Comparison of ENCODE assay signal across 14 cellular contexts in genomic region chr19:17112700-17113099, GRCh38. TPM values are rescaled to one million over a fixed set of nuclear protein-coding genes. Genes with fewer than 3 reads are reported as not detected.
DNase-seq lines count a peak whose midpoint lies in the region; ATAC-seq, FAIRE-seq and TF ChIP-seq lines count a peak whose summit lies in the region.
"Had no signal": no experiment of that assay in that cellular context is flagged by ENCODE, and none has a peak within 500 bp of the region (broad histone marks: within the 10 kb centered on the region; RNA-seq: fewer than 3 reads in every experiment).

No MANE protein-coding gene starts in this region.

- H3K27ac ChIP-seq in right cardiac atrium (ENCODE audit: low read length) = no peak overlapping the region
- H3K27ac ChIP-seq in K562 (ENCODE audit: extremely low read depth, low read depth, low read length) = no peak overlapping the region
- peak overlapping the region; percentile 26 to 64 (median 56) for H3K27ac ChIP-seq in transverse colon

- H3K4me3 ChIP-seq in right cardiac atrium (ENCODE audit: low read length) (no peak overlapping the region), K562 (no peak overlapping the region), transverse colon (no peak overlapping the region)

- H3K4me1 ChIP-seq in right cardiac atrium (ENCODE audit: control insufficient read depth, insufficient read depth, low read length) (peaks cover 5% of the 10 kb centered on the region), K562 (replicated peaks in 1 of 2; ENCODE audit: control insufficient read depth in 2 of 2, insufficient read depth in 2 of 2, low read length in 2 of 2) (peaks cover 0 to 24% of the 10 kb centered on the region in 2 experiments; a peak in 2 of 5 replicates), transverse colon (peaks cover 12 to 34% (median 20%) of the 10 kb centered on the region in 4 donors)

- H3K27ac Mint-ChIP-seq in memory B cell = peak overlapping the region; percentile 35

- peaks cover 13% of the 10 kb centered on the region for H4K20me1 ChIP-seq in K562 (replicated peaks; ENCODE audit: control insufficient read depth, insufficient read depth, low read length)

- no peak for TF ChIP-seq EP300 in K562 (IDR thresholded peaks at IDR 0.05; ENCODE audit: low read length)
- TF ChIP-seq EP300 in transverse colon (IDR thresholded peaks at IDR 0.05; ENCODE audit: low read depth) = no peak

- no peaks in the 10 kb centered on the region for H3K9me3 Mint-ChIP-seq in memory B cell
- H3K9me3 Mint-ChIP-seq: activated naive CD8-positive, alpha-beta T cell treated with anti-CD3 and anti-CD28 coated beads for 36 hours; HFFc6; neural crest cell had no signal

- CTCF ChIA-PET in K562 (lab: Yijun Ruan, JAX; ENCODE audit: low intra/inter-chr PET ratio) = no interaction called here

- H3K27me3 Mint-ChIP-seq in memory B cell = no peaks in the 10 kb centered on the region
- H3K27me3 Mint-ChIP-seq: activated naive CD8-positive, alpha-beta T cell treated with anti-CD3 and anti-CD28 coated beads for 36 hours had no signal

- no peaks in the 10 kb centered on the region for H3K9me3 ChIP-seq in right cardiac atrium (ENCODE audit: control insufficient read depth, low read length)
- no peaks in the 10 kb centered on the region for H3K9me3 ChIP-seq in K562 (replicated peaks; ENCODE audit: control insufficient read depth, insufficient read depth, low read depth, low read length)
- H3K9me3 ChIP-seq in transverse colon = no peaks in the 10 kb centered on the region

- DNase-seq in Right ventricle myocardium inferior (ENCODE audit: missing footprints) (no peak), right cardiac atrium (no peak), K562 (ENCODE audit: extremely low read depth in 1 of 4, low spot score in 3 of 4) (no peak), memory B cell (ENCODE audit: low spot score in 2 of 2) (no peak), transverse colon (no peak), cortex of kidney (lab: John Stamatoyannopoulos, UW) (no peak)
- DNase-seq: activated naive CD8-positive, alpha-beta T cell treated with anti-CD3 and anti-CD28 coated beads for 36 hours; DMS153; HFFc6; kidney glomerular epithelial cell; NCI-H2171 had no signal

- H3K4me1 Mint-ChIP-seq in memory B cell = peaks cover 55% of the 10 kb centered on the region

- ATAC-seq in Right ventricle myocardium inferior = peak; percentile 15
- ATAC-seq in right cardiac atrium = no peak
- ATAC-seq in K562 = no peak
- no peak for ATAC-seq in memory B cell (ENCODE audit: low read depth)
- ATAC-seq in GM21367 (IDR thresholded peaks at IDR 0.05; ENCODE audit: unreplicated experiment) = no peak
- ATAC-seq in HG02885 (IDR thresholded peaks at IDR 0.05; ENCODE audit: poor library complexity, unreplicated experiment) = no peak

- in situ Hi-C loops in K562 (cut with MboI) (no loop called here), transverse colon (cut with MboI; ENCODE audit: low pct_ligation_motif_present in 1 of 4, low pct_unique_long_range_greater_than_20kb in 1 of 4, low sequenced_read_pairs in 3 of 4) (no loop called here)

- WGBS in right cardiac atrium = 86% methylated on average over 7 of the region's 7 CpGs
- 89% methylated on average over 4 of the region's 7 CpGs for WGBS in K562 (ENCODE audit: insufficient coverage, low coverage, missing lambda C conversion rate)
- WGBS in transverse colon (ENCODE audit: low coverage in 1 of 2), 2 donors = 80 to 83% methylated on average over 1 to 7 of the region's 7 CpGs

- intact Hi-C loops in Right ventricle myocardium inferior (cut with DNase I) = no loop called here
- intact Hi-C loops in right cardiac atrium (cut with DNase I) = no loop called here
- intact Hi-C loops in K562 (cut with micrococcal nuclease) = no loop called here
- intact Hi-C loops in transverse colon (cut with DNase I; ENCODE audit: low total_unique reads) = no loop called here

- FAIRE-seq in K562 (lab: Jason Lieb, UNC) = no peak

- no peak overlapping the region for H3K4me2 ChIP-seq in K562 (ENCODE audit: insufficient read depth, low read length)

- no peak for TF ChIP-seq POLR2A in K562 (conservative IDR thresholded peaks at IDR 0.05)
- TF ChIP-seq POLR2A in transverse colon (IDR thresholded peaks at IDR 0.05) = no peak

- POLR2A ChIA-PET in K562 (lab: Yijun Ruan, JAX) = no interaction called here

- BruUV-seq in K562 (replicated peaks; lab: Mats Ljungman, UMichigan) = no TSS peak

- H3K36me3 ChIP-seq in K562 (ENCODE audit: control insufficient read depth, insufficient read depth, low read length) = peaks cover 26% of the 10 kb centered on the region; the same call in 2 of the 3 replicates
- H3K36me3 ChIP-seq in transverse colon = no peaks in the 10 kb centered on the region

- TF ChIP-seq CTCF in K562 (IDR thresholded peaks at IDR 0.05 in 2 of 3, conservative IDR thresholded peaks at IDR 0.05 in 1 of 3; ENCODE audit: insufficient read depth in 2 of 3, low read depth in 1 of 3, low read length in 3 of 3) = no peak
- no peak for TF ChIP-seq CTCF in transverse colon (IDR thresholded peaks at IDR 0.05)

- peaks cover 6% of the 10 kb centered on the region for H3K79me2 ChIP-seq in K562 (ENCODE audit: control insufficient read depth, insufficient read depth, low read length)

- H3K9ac ChIP-seq in K562 (ENCODE audit: insufficient read depth in 1 of 2, low read depth in 2 of 2, low read length in 2 of 2) = no peak overlapping the region; a peak in 1 of 4 replicates

- H3K4me3 Mint-ChIP-seq in memory B cell = no peak overlapping the region
- H3K4me3 Mint-ChIP-seq: activated naive CD8-positive, alpha-beta T cell treated with anti-CD3 and anti-CD28 coated beads for 36 hours; HFFc6; neural crest cell had no signal

- no peak overlapping the region for H2AFZ ChIP-seq in K562 (ENCODE audit: low read depth, low read length)

- H3K36me3 Mint-ChIP-seq in memory B cell = peaks cover 17% of the 10 kb centered on the region

- no peaks in the 10 kb centered on the region for H3K27me3 ChIP-seq in right cardiac atrium (ENCODE audit: control insufficient read depth, insufficient read depth)
- no peaks in the 10 kb centered on the region for H3K27me3 ChIP-seq in K562 (ENCODE audit: control insufficient read depth in 2 of 2, insufficient read depth in 2 of 2, low read length in 2 of 2)
- no peaks in the 10 kb centered on the region for H3K27me3 ChIP-seq in transverse colon

- TF ChIP-seq RAD21 in K562 (CRISPR knock-in tag; conservative IDR thresholded peaks at IDR 0.05 in 1 of 2, IDR thresholded peaks at IDR 0.05 in 1 of 2) = no peak

- no peaks in the 10 kb centered on the region for H3K9me1 ChIP-seq in K562 (ENCODE audit: control insufficient read depth, insufficient read depth, low read length)

TF ChIP-seq in K562, 482 proteins besides CTCF, POLR2A, EP300 and RAD21:
- no peak for TF ChIP-seq SREBF2 (CRISPR knock-in tag; IDR thresholded peaks at IDR 0.05)
- 0 out of 2 replicates have a peak, but pooled peaks have one; percentile 2 for TF ChIP-seq POLR2G (IDR thresholded peaks at IDR 0.05; ENCODE audit: low read depth, low read length)

RNA-seq across cellular contexts. Expression of gene MYO9B, which starts 37.1 kb away (rescaled TPM):
- total RNA-seq in Right ventricle myocardium inferior = 33.2 TPM
- total RNA-seq in right cardiac atrium = 10 to 100 TPM; 31.5 to 42.1 (median 36.6) TPM
- polyA plus RNA-seq in right cardiac atrium = 30.0 TPM
- total RNA-seq in K562 (2011; cell fraction: chromatin; rRNA removed; ENCODE audit: low replicate concordance) = 236 and 527 TPM in 2 replicates
- 224 and 226 TPM in 2 replicates for total RNA-seq in K562 (2011; cell fraction: nucleolus; rRNA removed)
- total RNA-seq in K562 (2011; cell fraction: nucleoplasm; rRNA removed) = 197 and 205 TPM in 2 replicates
- 31.7 and 48.0 TPM in 2 replicates for total RNA-seq in K562 (2014; rRNA removed)
- 17.5 and 18.5 TPM in 2 replicates for total RNA-seq in K562 (2014; rRNA removed; fragmentation: Illumina TruSeq; extraction: Trizol)
- total RNA-seq in K562 (2015; rRNA removed; fragmentation: Illumina TruSeq; extraction: Trizol) = 23.0 and 23.5 TPM in 2 replicates
- total RNA-seq in K562 (2021) = 66.5 and 77.6 TPM in 2 replicates
- polyA plus RNA-seq in K562 (2011; rRNA removed) = 18.7 and 38.8 TPM in 2 replicates
- polyA plus RNA-seq in K562 (2011; cell fraction: cytosol; rRNA removed) = 18.1 and 19.7 TPM in 2 replicates
- 257 and 300 TPM in 2 replicates for polyA plus RNA-seq in K562 (2011; cell fraction: nucleus; rRNA removed)
- 42.8 and 67.6 TPM in 2 replicates for polyA plus RNA-seq in K562 (2012)
- polyA plus RNA-seq in K562 (2014; fragmentation: Illumina TruSeq; extraction: Trizol) = 33.1 and 34.3 TPM in 2 replicates
- 1 to 10 TPM; 2.4 to 3.0 TPM for polyA plus RNA-seq in K562 (2014; fragmentation: Nextera tagmentation; extraction: Ambion mirVana)
- polyA plus RNA-seq in K562 (2014; rRNA removed) = 36.3 and 41.4 TPM in 2 replicates
- polyA minus RNA-seq in K562 (2011; rRNA and poly(A)+ RNA removed) = 30.7 and 36.0 TPM in 2 replicates
- polyA minus RNA-seq in K562 (2011; cell fraction: cytosol; rRNA and poly(A)+ RNA removed) = 38.7 and 60.5 TPM in 2 replicates
- 78.2 and 87.4 TPM in 2 replicates for polyA minus RNA-seq in K562 (2011; cell fraction: nucleus; rRNA and poly(A)+ RNA removed)
- total RNA-seq in transverse colon = 100 to 1,000 TPM; 102 to 246 (median 151) TPM

RNA-seq across cellular contexts. Expression of gene HAUS8, which starts 37.4 kb away (rescaled TPM):
- total RNA-seq in Right ventricle myocardium inferior (5.4 TPM), right cardiac atrium (1 to 10 TPM; 3.3 to 6.1 (median 5.6) TPM), K562 (2014; rRNA removed) (23.3 and 28.2 TPM in 2 replicates), K562 (2014; rRNA removed; fragmentation: Illumina TruSeq; extraction: Trizol) (20.5 and 22.1 TPM in 2 replicates), K562 (2015; rRNA removed; fragmentation: Illumina TruSeq; extraction: Trizol) (22.6 and 22.8 TPM in 2 replicates), K562 (2021) (44.8 and 49.9 TPM in 2 replicates), transverse colon (10 to 100 TPM in 2 of 4 donors, 1 to 10 TPM in 2; 4.4 to 13.8 (median 10.3) TPM)
- polyA plus RNA-seq in right cardiac atrium (4.7 TPM), K562 (2011; rRNA removed) (36.0 and 37.0 TPM in 2 replicates), K562 (2014; fragmentation: Illumina TruSeq; extraction: Trizol) (34.9 and 38.9 TPM in 2 replicates), K562 (2014; fragmentation: Nextera tagmentation; extraction: Ambion mirVana) (10 to 100 TPM; 34.5 to 53.2 TPM), K562 (2014; rRNA removed) (39.6 and 45.1 TPM in 2 replicates)
- total RNA-seq in K562 (2011; cell fraction: chromatin; rRNA removed; ENCODE audit: low replicate concordance) = 66.7 and 93.9 TPM in 2 replicates
- 51.6 and 54.4 TPM in 2 replicates for total RNA-seq in K562 (2011; cell fraction: nucleolus; rRNA removed)
- total RNA-seq in K562 (2011; cell fraction: nucleoplasm; rRNA removed) = 56.7 and 58.4 TPM in 2 replicates
- polyA plus RNA-seq in K562 (2011; cell fraction: cytosol; rRNA removed) = 21.9 and 29.0 TPM in 2 replicates
- polyA plus RNA-seq in K562 (2011; cell fraction: nucleus; rRNA removed) = 44.9 and 51.5 TPM in 2 replicates
- polyA plus RNA-seq in K562 (2012) = 22.9 and 35.2 TPM in 2 replicates
- 20.4 and 22.9 TPM in 2 replicates for polyA minus RNA-seq in K562 (2011; rRNA and poly(A)+ RNA removed)
- polyA minus RNA-seq in K562 (2011; cell fraction: cytosol; rRNA and poly(A)+ RNA removed) = 18.8 and 19.5 TPM in 2 replicates
- polyA minus RNA-seq in K562 (2011; cell fraction: nucleus; rRNA and poly(A)+ RNA removed) = 14.0 and 19.4 TPM in 2 replicates

Comparison
In these comparisons a context has a peak if more than half of its experiments do, and no peak if none do; other contexts are left out.
1. H3K27ac ChIP-seq: peak in transverse colon (4 of 4); none in right cardiac atrium (single experiment) and K562 (single experiment).